In the genomic region with DNA sequence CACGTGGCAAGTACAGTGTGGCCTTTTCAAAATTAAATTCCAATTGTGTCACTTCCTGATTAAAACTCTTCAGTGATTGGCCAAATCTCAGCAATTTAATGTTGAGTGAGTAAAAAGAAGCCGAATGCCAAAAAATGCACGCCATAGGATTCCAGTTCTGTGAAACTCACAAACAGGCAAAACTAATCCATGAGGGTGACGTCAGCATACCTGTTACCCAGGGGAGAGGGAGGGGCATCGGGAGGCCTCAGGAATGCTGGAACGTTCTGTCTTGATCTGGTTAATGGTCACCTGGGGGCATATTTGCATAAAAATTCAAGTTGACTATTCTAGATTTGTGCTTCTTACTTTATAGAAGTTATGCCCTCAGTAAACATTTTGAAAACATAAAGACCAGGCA, we compare ENCODE assay signal across 31 cellular contexts. TPM values are rescaled to one million over a fixed set of nuclear protein-coding genes. Genes with fewer than 3 reads are reported as not detected.
A peak's percentile ranks its signal among the peaks of the same experiment; 100 is the strongest.
DNase-seq lines count a peak whose midpoint lies in the region; ATAC-seq and TF ChIP-seq lines count a peak whose summit lies in the region.
"Had no signal": no experiment of that assay in that cellular context is flagged by ENCODE, and none has a peak within 500 bp of the region (broad histone marks: within the 10 kb centered on the region; RNA-seq: fewer than 3 reads in every experiment).

No MANE protein-coding gene starts in this region.

- H2BK120ac ChIP-seq in mesendoderm (ENCODE audit: low read depth, low read length) = no peak overlapping the region

- H3K27ac ChIP-seq in foreskin keratinocyte = no peak overlapping the region
- H3K27ac ChIP-seq in mesendoderm (ENCODE audit: low read depth, low read length) = no peak overlapping the region
- H3K27ac ChIP-seq in upper lobe of right lung = peak overlapping the region; percentile 38
- H3K27ac ChIP-seq: heart right ventricle, right atrium auricular region, spleen, thyroid gland had no signal

- H3K27ac Mint-ChIP-seq in activated naive CD4-positive, alpha-beta T cell treated with anti-CD3 and anti-CD28 coated beads, Interleukin-2, amount 50 U/mL, for 72 hours = peak overlapping the region; percentile 64 to 73
- H3K27ac Mint-ChIP-seq in activated naive CD4-positive, alpha-beta T cell treated with anti-CD3 and anti-CD28 coated beads, Interleukin-2, amount 10 ng/mL, durations not matched to agents 7 days and 5 days = no peak overlapping the region
- H3K27ac Mint-ChIP-seq: B cell; stimulated activated naive CD8-positive, alpha-beta T cell treated with anti-CD3 and anti-CD28 coated beads, Interleukin-15, Interleukin-2, amounts not matched to agents 100 ng/mL and 50 ng/mL, for 24 hours had no signal

- H3K4me1 Mint-ChIP-seq in activated naive CD4-positive, alpha-beta T cell treated with anti-CD3 and anti-CD28 coated beads, Interleukin-2, amount 10 ng/mL, durations not matched to agents 7 days and 5 days = peaks cover under 1% of the 10 kb centered on the region
- H3K4me1 Mint-ChIP-seq: B cell had no signal

- H3K4me3 ChIP-seq in mesendoderm (ENCODE audit: low read length) (no peak overlapping the region), upper lobe of right lung (no peak overlapping the region)
- H3K4me3 ChIP-seq: HAP-1, heart right ventricle, right atrium auricular region, spleen, thyroid gland had no signal

- H2BK15ac ChIP-seq in mesendoderm (replicated peaks; ENCODE audit: low read depth) = no peak overlapping the region

- H3K79me2 ChIP-seq in mesendoderm (ENCODE audit: control insufficient read depth, insufficient read depth, low read length) = no peaks in the 10 kb centered on the region

- intact Hi-C loops in upper lobe of right lung (cut with DNase I) = no loop called here

- H3K9ac ChIP-seq in mesendoderm (ENCODE audit: low read length) = no peak overlapping the region

- no peak overlapping the region for H4K5ac ChIP-seq in mesendoderm (ENCODE audit: low read length)

- CTCF ChIA-PET in activated naive CD4-positive, alpha-beta T cell treated with anti-CD3 and anti-CD28 coated beads, Interleukin-2, amount 10 ng/mL, durations not matched to agents 7 days and 5 days (lab: Charles Lee) = no interaction called here

- peaks cover 0 to 7% of the 10 kb centered on the region in 2 donors for H3K36me3 Mint-ChIP-seq in activated naive CD4-positive, alpha-beta T cell treated with anti-CD3 and anti-CD28 coated beads, Interleukin-2, amount 50 U/mL, for 72 hours
- peaks cover 49% of the 10 kb centered on the region for H3K36me3 Mint-ChIP-seq in activated naive CD4-positive, alpha-beta T cell treated with anti-CD3 and anti-CD28 coated beads, Interleukin-2, amount 10 ng/mL, durations not matched to agents 7 days and 5 days

- H3K36me3 ChIP-seq in mesendoderm (ENCODE audit: control insufficient read depth, insufficient read depth, low read length) (peaks cover 12% of the 10 kb centered on the region), upper lobe of right lung (peaks cover 57% of the 10 kb centered on the region)

- no peak overlapping the region for H3K4me2 ChIP-seq in mesendoderm (ENCODE audit: low read length)

- H2AK5ac ChIP-seq in mesendoderm (ENCODE audit: low read length) = no peak overlapping the region

- H3K9me3 ChIP-seq in upper lobe of right lung = no peaks in the 10 kb centered on the region
- H3K9me3 ChIP-seq: HAP-1, heart right ventricle, right atrium auricular region, spleen, thyroid gland had no signal

- ATAC-seq in activated naive CD4-positive, alpha-beta T cell treated with anti-CD3 and anti-CD28 coated beads, Interleukin-2, amount 50 U/mL, for 72 hours = no peak
- peak; percentile 57 for ATAC-seq in foreskin keratinocyte
- ATAC-seq in upper lobe of right lung = peak; percentile 88
- no peak for ATAC-seq in GM21390 (IDR thresholded peaks at IDR 0.05; ENCODE audit: unreplicated experiment)
- ATAC-seq: activated T-cell treated with anti-CD3 and anti-CD28 coated beads, Interleukin-2, amount 50 U/mL, for 4 hours; heart right ventricle had no signal

- no peaks in the 10 kb centered on the region for H3K27me3 Mint-ChIP-seq in activated naive CD4-positive, alpha-beta T cell treated with anti-CD3 and anti-CD28 coated beads, Interleukin-2, amount 10 ng/mL, durations not matched to agents 7 days and 5 days
- H3K27me3 Mint-ChIP-seq: B cell; naive B cell; stimulated activated naive CD8-positive, alpha-beta T cell treated with anti-CD3 and anti-CD28 coated beads, Interleukin-15, Interleukin-2, amounts not matched to agents 100 ng/mL and 50 ng/mL, for 24 hours had no signal

- H3K56ac ChIP-seq in mesendoderm (ENCODE audit: low read length) = no peak overlapping the region

- H3K18ac ChIP-seq in mesendoderm (ENCODE audit: low read length) = no peak overlapping the region

- no peak overlapping the region for H4K8ac ChIP-seq in mesendoderm (ENCODE audit: low read depth, low read length)

- WGBS in mesendoderm (ENCODE audit: extremely low coverage, insufficient coverage, low lambda C conversion rate) = no CpG with 5 or more reads among the region's 6 CpGs

- no peaks in the 10 kb centered on the region for H3K79me1 ChIP-seq in mesendoderm (ENCODE audit: low read length)

- H3K9me3 Mint-ChIP-seq in activated naive CD4-positive, alpha-beta T cell treated with anti-CD3 and anti-CD28 coated beads, Interleukin-2, amount 50 U/mL, for 72 hours = no peaks in the 10 kb centered on the region
- H3K9me3 Mint-ChIP-seq in activated naive CD4-positive, alpha-beta T cell treated with anti-CD3 and anti-CD28 coated beads, Interleukin-2, amount 10 ng/mL, durations not matched to agents 7 days and 5 days = no peaks in the 10 kb centered on the region
- H3K9me3 Mint-ChIP-seq: activated T-cell treated with anti-CD3 and anti-CD28 coated beads, Interleukin-2, amount 50 U/mL, for 4 hours; stimulated activated naive CD8-positive, alpha-beta T cell treated with anti-CD3 and anti-CD28 coated beads, Interleukin-15, Interleukin-2, amounts not matched to agents 100 ng/mL and 50 ng/mL, for 24 hours had no signal

- H3K23ac ChIP-seq in mesendoderm (ENCODE audit: low read length) = no peak overlapping the region

- H3K4me1 ChIP-seq in foreskin keratinocyte = no peaks in the 10 kb centered on the region
- H3K4me1 ChIP-seq in mesendoderm (ENCODE audit: control insufficient read depth, low read depth, low read length) = no peaks in the 10 kb centered on the region
- no peaks in the 10 kb centered on the region for H3K4me1 ChIP-seq in upper lobe of right lung
- H3K4me1 ChIP-seq: HAP-1, heart right ventricle, right atrium auricular region, spleen, thyroid gland had no signal

- no peak overlapping the region for H2BK5ac ChIP-seq in mesendoderm (ENCODE audit: low read length)

- DNase-seq in activated naive CD4-positive, alpha-beta T cell treated with anti-CD3 and anti-CD28 coated beads, Interleukin-2, amount 50 U/mL, for 72 hours (ENCODE audit: low spot score in 2 of 2) = no peak
- no peak for DNase-seq in activated naive CD4-positive, alpha-beta T cell treated with anti-CD3 and anti-CD28 coated beads, Interleukin-2, amount 10 ng/mL, durations not matched to agents 7 days and 5 days
- peak; percentile 54 to 87 for DNase-seq in foreskin keratinocyte
- peak; percentile 72 for DNase-seq in mesendoderm
- DNase-seq in upper lobe of right lung = no peak
- no peak for DNase-seq in NCI-H526 (lab: John Stamatoyannopoulos, UW)
- no peak for DNase-seq in RPMI8226
- DNase-seq: activated CD4-positive, CD25-positive, alpha-beta regulatory T cell treated with anti-CD3 and anti-CD28 coated beads, Interleukin-2, amount 50 U/mL, for 72 hours; activated CD8-positive, alpha-beta memory T cell treated with anti-CD3 and anti-CD28 coated beads for 24 hours; activated naive CD4-positive, alpha-beta T cell treated with Interleukin-2 at 50 U/mL for 16 hours; activated T-cell treated with anti-CD3 and anti-CD28 coated beads, Interleukin-2, amount 50 U/mL, for 4 hours; anterior cingulate cortex; central memory CD4-positive, alpha-beta T cell; heart right ventricle; islet precursor cell; mammary epithelial cell; MM.1S; naive B cell; NCI-H1436; NCI-H2107; NCI-H510A treated with DMSO at 0.1 percent for 48 hours; spleen; stimulated activated CD4-positive, alpha-beta T cell treated with anti-CD3 and anti-CD28 coated beads, Interleukin-4, amount 100 ng/mL, for 1 hour; thyroid gland had no signal

- H3K27me3 ChIP-seq in foreskin keratinocyte (no peaks in the 10 kb centered on the region), mesendoderm (ENCODE audit: insufficient read depth, low read length, poor library complexity) (no peaks in the 10 kb centered on the region), upper lobe of right lung (no peaks in the 10 kb centered on the region)
- H3K27me3 ChIP-seq: heart right ventricle, right atrium auricular region, spleen, thyroid gland had no signal

- no peak overlapping the region for H3K4ac ChIP-seq in mesendoderm (ENCODE audit: low read depth, low read length)

- TF ChIP-seq CTCF in foreskin keratinocyte (conservative IDR thresholded peaks at IDR 0.05) = no peak
- no peak for TF ChIP-seq CTCF in upper lobe of right lung (IDR thresholded peaks at IDR 0.05)

- no peak overlapping the region for H3K4me3 Mint-ChIP-seq in activated naive CD4-positive, alpha-beta T cell treated with anti-CD3 and anti-CD28 coated beads, Interleukin-2, amount 10 ng/mL, durations not matched to agents 7 days and 5 days
- H3K4me3 Mint-ChIP-seq: activated T-cell treated with anti-CD3 and anti-CD28 coated beads, Interleukin-2, amount 50 U/mL, for 4 hours; B cell; naive B cell; stimulated activated naive CD8-positive, alpha-beta T cell treated with anti-CD3 and anti-CD28 coated beads, Interleukin-15, Interleukin-2, amounts not matched to agents 100 ng/mL and 50 ng/mL, for 24 hours had no signal

RNA-seq across cellular contexts. Expression of gene KLC2, which starts 29.0 kb away (rescaled TPM):
- total RNA-seq in activated naive CD4-positive, alpha-beta T cell treated with anti-CD3 and anti-CD28 coated beads, Interleukin-2, amount 50 U/mL, for 72 hours = 10 to 100 TPM; 26.0 to 69.7 TPM
- total RNA-seq in foreskin keratinocyte (31.0 and 33.4 TPM in 2 replicates), upper lobe of right lung (27.6 TPM)
- polyA plus RNA-seq in foreskin keratinocyte = 32.5 and 35.4 TPM in 2 replicates
- 24.9 TPM for polyA plus RNA-seq in mesendoderm (2013, experiment 1 of 2)
- polyA plus RNA-seq in mesendoderm (2013, experiment 2 of 2) = 23.1 TPM

RNA-seq across cellular contexts. Expression of gene RAB1B, which starts 39.9 kb away (rescaled TPM):
- 100 to 1,000 TPM; 138 to 153 TPM for total RNA-seq in activated naive CD4-positive, alpha-beta T cell treated with anti-CD3 and anti-CD28 coated beads, Interleukin-2, amount 50 U/mL, for 72 hours
- total RNA-seq in foreskin keratinocyte (141 and 143 TPM in 2 replicates), upper lobe of right lung (138 TPM)
- 215 and 217 TPM in 2 replicates for polyA plus RNA-seq in foreskin keratinocyte
- 110 TPM for polyA plus RNA-seq in mesendoderm (2013, experiment 1 of 2)
- 109 TPM for polyA plus RNA-seq in mesendoderm (2013, experiment 2 of 2)

RNA-seq across cellular contexts. Expression of gene CNIH2, which starts 49.5 kb away (rescaled TPM):
- total RNA-seq in activated naive CD4-positive, alpha-beta T cell treated with anti-CD3 and anti-CD28 coated beads, Interleukin-2, amount 50 U/mL, for 72 hours = 1 to 10 TPM; 1.7 to 4.5 TPM
- total RNA-seq in foreskin keratinocyte (0.32 and 0.34 TPM in 2 replicates), upper lobe of right lung (1.6 TPM)
- 0.51 and 0.58 TPM in 2 replicates for polyA plus RNA-seq in foreskin keratinocyte
- 7.9 TPM for polyA plus RNA-seq in mesendoderm (2013, experiment 1 of 2)
- 7.0 TPM for polyA plus RNA-seq in mesendoderm (2013, experiment 2 of 2)
- total RNA-seq: dermis microvascular lymphatic vessel endothelial cell, omental fat pad, right atrium auricular region, thyroid gland had no signal

Comparison
In these comparisons a context has a peak if more than half of its experiments do, and no peak if none do; other contexts are left out.
1. ATAC-seq: peak in foreskin keratinocyte (single experiment) and upper lobe of right lung (single experiment); none in activated naive CD4-positive, alpha-beta T cell treated with anti-CD3 and anti-CD28 coated beads, Interleukin-2, amount 50 U/mL, for 72 hours (0 of 2) and GM21390 (single experiment).
2. DNase-seq: peak in foreskin keratinocyte (2 of 2) and mesendoderm (single experiment); none in activated naive CD4-positive, alpha-beta T cell treated with anti-CD3 and anti-CD28 coated beads, Interleukin-2, amount 50 U/mL, for 72 hours (0 of 2), activated naive CD4-positive, alpha-beta T cell treated with anti-CD3 and anti-CD28 coated beads, Interleukin-2, amount 10 ng/mL, durations not matched to agents 7 days and 5 days (single experiment), upper lobe of right lung (single experiment), NCI-H526 (0 of 2) and RPMI8226 (single experiment).